Comparison of ENCODE assay signal across 22 cellular contexts in genomic region chr6:16252696-16253299, GRCh38. TPM values are rescaled to one million over a fixed set of nuclear protein-coding genes. Genes with fewer than 3 reads are reported as not detected.
DNase-seq lines count a peak whose midpoint lies in the region; ATAC-seq and TF ChIP-seq lines count a peak whose summit lies in the region.
"Had no signal": no experiment of that assay in that cellular context is flagged by ENCODE, and none has a peak within 500 bp of the region (broad histone marks: within the 10 kb centered on the region; RNA-seq: fewer than 3 reads in every experiment).

No MANE protein-coding gene starts in this region.

- POLR2A ChIA-PET in naive thymus-derived CD4-positive, alpha-beta T cell (lab: Charles Lee): no interaction called here
- POLR2A ChIA-PET in PC-3 (lab: Charles Lee; ENCODE audit: unreplicated experiment): no interaction called here

- intact Hi-C loops in naive thymus-derived CD4-positive, alpha-beta T cell (cut with micrococcal nuclease): no loop called here
- intact Hi-C loops in PC-3 (cut with micrococcal nuclease) (no loop called here), esophagus squamous epithelium (cut with DNase I) (no loop called here)

- H3K27me3 Mint-ChIP-seq in activated naive CD8-positive, alpha-beta T cell treated with anti-CD3 and anti-CD28 coated beads, Interleukin-2, amount 50 U/mL, for 24 hours: peaks cover 4% of the 10 kb centered on the region
- H3K27me3 Mint-ChIP-seq in naive thymus-derived CD4-positive, alpha-beta T cell: peaks cover 0 to 3% (median 0%) of the 10 kb centered on the region in 5 donors

- H3K36me3 ChIP-seq in naive thymus-derived CD4-positive, alpha-beta T cell (ENCODE audit: control insufficient read depth in 2 of 3, insufficient read depth in 3 of 3, low read length in 3 of 3): no peaks in the 10 kb centered on the region
- H3K36me3 ChIP-seq in PC-3 (ENCODE audit: low read depth, low read length) (no peaks in the 10 kb centered on the region), esophagus squamous epithelium (peaks cover 0 to under 1% (median under 1%) of the 10 kb centered on the region in 3 donors)
- H3K36me3 ChIP-seq: BE2C, MG63 had no signal

- H3K27ac Mint-ChIP-seq in activated naive CD8-positive, alpha-beta T cell treated with anti-CD3 and anti-CD28 coated beads, Interleukin-2, amount 50 U/mL, for 24 hours: no peak overlapping the region
- no peak overlapping the region for H3K27ac Mint-ChIP-seq in naive thymus-derived CD4-positive, alpha-beta T cell
- H3K27ac Mint-ChIP-seq in stimulated activated effector memory CD8-positive, alpha-beta T cell treated with anti-CD3 and anti-CD28 coated beads, Interleukin-12 subunit alpha, Interleukin-12 subunit beta, amount 100 ng/mL, for 72 hours: peak overlapping the region; percentile 1

- no peak overlapping the region for H3K4me3 ChIP-seq in naive thymus-derived CD4-positive, alpha-beta T cell (ENCODE audit: low read length)
- H3K4me3 ChIP-seq in PC-3 (ENCODE audit: low read length) (no peak overlapping the region), esophagus squamous epithelium (no peak overlapping the region)
- H3K4me3 ChIP-seq: GM23248, MG63, SK-N-MC had no signal

- no peaks in the 10 kb centered on the region for H3K79me2 ChIP-seq in PC-3 (ENCODE audit: low read length)

- H4K20me1 ChIP-seq in PC-3 (ENCODE audit: low read length): no peaks in the 10 kb centered on the region

- H3K9me3 Mint-ChIP-seq in activated naive CD8-positive, alpha-beta T cell treated with anti-CD3 and anti-CD28 coated beads, Interleukin-2, amount 50 U/mL, for 24 hours: no peaks in the 10 kb centered on the region
- peaks cover 0 to 2% (median 0%) of the 10 kb centered on the region in 11 donors for H3K9me3 Mint-ChIP-seq in naive thymus-derived CD4-positive, alpha-beta T cell
- H3K9me3 Mint-ChIP-seq in stimulated activated effector memory CD8-positive, alpha-beta T cell treated with anti-CD3 and anti-CD28 coated beads, Interleukin-12 subunit alpha, Interleukin-12 subunit beta, amount 100 ng/mL, for 72 hours: no peaks in the 10 kb centered on the region

- H3K4me3 Mint-ChIP-seq in activated naive CD8-positive, alpha-beta T cell treated with anti-CD3 and anti-CD28 coated beads, Interleukin-2, amount 50 U/mL, for 24 hours: no peak overlapping the region
- no peak overlapping the region for H3K4me3 Mint-ChIP-seq in naive thymus-derived CD4-positive, alpha-beta T cell
- no peak overlapping the region for H3K4me3 Mint-ChIP-seq in stimulated activated effector memory CD8-positive, alpha-beta T cell treated with anti-CD3 and anti-CD28 coated beads, Interleukin-12 subunit alpha, Interleukin-12 subunit beta, amount 100 ng/mL, for 72 hours

- no peak overlapping the region for H3K9ac ChIP-seq in PC-3 (ENCODE audit: low read length)
- H3K9ac ChIP-seq: GM23248 had no signal

- H3K27ac ChIP-seq in naive thymus-derived CD4-positive, alpha-beta T cell (ENCODE audit: low read depth, low read length): no peak overlapping the region
- H3K27ac ChIP-seq in PC-3 (ENCODE audit: low read length) (no peak overlapping the region), esophagus squamous epithelium (no peak overlapping the region)
- H3K27ac ChIP-seq: 22Rv1, GM23248, SK-N-MC had no signal

- no peaks in the 10 kb centered on the region for H3K9me2 ChIP-seq in PC-3 (replicated peaks; ENCODE audit: low read length)

- no peaks in the 10 kb centered on the region for H3K36me3 Mint-ChIP-seq in activated naive CD8-positive, alpha-beta T cell treated with anti-CD3 and anti-CD28 coated beads, Interleukin-2, amount 50 U/mL, for 24 hours (ENCODE audit: low read depth)
- peaks cover 0 to 10% (median 0%) of the 10 kb centered on the region in 5 donors for H3K36me3 Mint-ChIP-seq in naive thymus-derived CD4-positive, alpha-beta T cell
- H3K36me3 Mint-ChIP-seq in stimulated activated effector memory CD8-positive, alpha-beta T cell treated with anti-CD3 and anti-CD28 coated beads, Interleukin-12 subunit alpha, Interleukin-12 subunit beta, amount 100 ng/mL, for 72 hours: no peaks in the 10 kb centered on the region

- no peaks in the 10 kb centered on the region for H3K4me1 ChIP-seq in naive thymus-derived CD4-positive, alpha-beta T cell (ENCODE audit: control insufficient read depth in 2 of 2, insufficient read depth in 2 of 2, low read length in 2 of 2)
- H3K4me1 ChIP-seq in PC-3 (ENCODE audit: insufficient read depth, low read length) (no peaks in the 10 kb centered on the region), esophagus squamous epithelium (peaks cover 0 to 6% (median 0%) of the 10 kb centered on the region in 3 donors)

- CTCF ChIA-PET in naive thymus-derived CD4-positive, alpha-beta T cell (lab: Charles Lee): interaction anchor here (0.7 kb wide), 1 partner anchor 552 kb away, joined by 3 read pairs; no protein-coding TSS in a partner anchor
- CTCF ChIA-PET in PC-3 (lab: Charles Lee): no interaction called here

- H3K27me3 ChIP-seq in naive thymus-derived CD4-positive, alpha-beta T cell (ENCODE audit: control insufficient read depth in 2 of 2, insufficient read depth in 2 of 2, low read length in 2 of 2): no peaks in the 10 kb centered on the region
- H3K27me3 ChIP-seq in PC-3 (ENCODE audit: low read length) (no peaks in the 10 kb centered on the region), esophagus squamous epithelium (no peaks in the 10 kb centered on the region)
- H3K27me3 ChIP-seq: BE2C, MG63 had no signal

- DNase-seq in NK-92 treated with Interleukin-12 subunit alpha and Interleukin-12 subunit beta, amount 100 ng/mL, for 24 hours (lab: John Stamatoyannopoulos, UW): peak; percentile 22
- DNase-seq in NK-92 (lab: John Stamatoyannopoulos, UW; ENCODE audit: unreplicated experiment) (no peak), GM19240 (ENCODE audit: insufficient read length, low spot score) (no peak), PC-3 (no peak), esophagus squamous epithelium (lab: John Stamatoyannopoulos, UW) (no peak)
- no peak for DNase-seq in activated naive CD8-positive, alpha-beta T cell treated with anti-CD3 and anti-CD28 coated beads, Interleukin-2, amount 50 U/mL, for 24 hours
- DNase-seq in naive thymus-derived CD4-positive, alpha-beta T cell: no peak
- DNase-seq in stimulated activated effector memory CD8-positive, alpha-beta T cell treated with anti-CD3 and anti-CD28 coated beads, Interleukin-12 subunit alpha, Interleukin-12 subunit beta, amount 100 ng/mL, for 72 hours (ENCODE audit: low spot score in 2 of 2): no peak
- DNase-seq: BE2C, Calu3, DND-41, GM23248, H7, MG63, NCI-H2029, NCI-H446 treated with DMSO at 0.1 percent for 48 hours, NCI-H69, OCI-M1, SIG-M5 had no signal

- TF ChIP-seq POLR2A in esophagus squamous epithelium (IDR thresholded peaks at IDR 0.05): no peak

- TF ChIP-seq CTCF in PC-3 (conservative IDR thresholded peaks at IDR 0.05; ENCODE audit: low read depth, low read length): no peak
- no peak for TF ChIP-seq CTCF in esophagus squamous epithelium (IDR thresholded peaks at IDR 0.05)

- H2AFZ ChIP-seq in PC-3 (ENCODE audit: low read length): no peak overlapping the region
- H2AFZ ChIP-seq: GM23248 had no signal

- H3F3A ChIP-seq in PC-3 (ENCODE audit: low read length, unreplicated experiment): no peaks in the 10 kb centered on the region

- no peak overlapping the region for H3K4me2 ChIP-seq in PC-3 (ENCODE audit: low read length)

- H3K4me1 Mint-ChIP-seq in activated naive CD8-positive, alpha-beta T cell treated with anti-CD3 and anti-CD28 coated beads, Interleukin-2, amount 50 U/mL, for 24 hours: peaks cover 6% of the 10 kb centered on the region
- H3K4me1 Mint-ChIP-seq in naive thymus-derived CD4-positive, alpha-beta T cell: peaks cover 0 to 7% (median 0%) of the 10 kb centered on the region in 7 donors
- peaks cover 13% of the 10 kb centered on the region for H3K4me1 Mint-ChIP-seq in stimulated activated effector memory CD8-positive, alpha-beta T cell treated with anti-CD3 and anti-CD28 coated beads, Interleukin-12 subunit alpha, Interleukin-12 subunit beta, amount 100 ng/mL, for 72 hours

- 66 to 84% methylated on average over 2 of the region's 2 CpGs for WGBS in esophagus squamous epithelium, 2 donors

- no TSS peak for BruUV-seq in PC-3 (replicated peaks; lab: Mats Ljungman, UMichigan)

- no peaks in the 10 kb centered on the region for H3K9me3 ChIP-seq in naive thymus-derived CD4-positive, alpha-beta T cell (ENCODE audit: control insufficient read depth in 2 of 3, low read length in 3 of 3)
- H3K9me3 ChIP-seq in PC-3 (ENCODE audit: low read length) (no peaks in the 10 kb centered on the region), esophagus squamous epithelium (no peaks in the 10 kb centered on the region)
- H3K9me3 ChIP-seq: BE2C, MG63 had no signal

- ATAC-seq in activated naive CD8-positive, alpha-beta T cell treated with anti-CD3 and anti-CD28 coated beads, Interleukin-2, amount 50 U/mL, for 24 hours: peak; percentile 71
- ATAC-seq in naive thymus-derived CD4-positive, alpha-beta T cell: peak; percentile 82
- peak; percentile 92 for ATAC-seq in stimulated activated effector memory CD8-positive, alpha-beta T cell treated with anti-CD3 and anti-CD28 coated beads, Interleukin-12 subunit alpha, Interleukin-12 subunit beta, amount 100 ng/mL, for 72 hours
- ATAC-seq in PC-3: no peak
- ATAC-seq: HepG2 had no signal

RNA-seq across cellular contexts. Expression of gene GMPR, which starts 14.4 kb away (rescaled TPM):
- 1 to 10 TPM in 2 of 5 experiments, under 1 TPM in 1, not detected in 2; 0.93 to 2.1 (median 1.5) TPM for total RNA-seq in naive thymus-derived CD4-positive, alpha-beta T cell
- polyA plus RNA-seq in naive thymus-derived CD4-positive, alpha-beta T cell: under 1 TPM; 0.60 to 0.91 TPM
- 5.0 and 5.8 TPM in 2 replicates for total RNA-seq in PC-3 (2014; rRNA removed)
- 1 to 10 TPM in 2 of 4 donors, under 1 TPM in 2; 0.53 to 6.3 (median 1.6) TPM for total RNA-seq in esophagus squamous epithelium
- total RNA-seq: HepG2 had no signal
- polyA plus RNA-seq: HepG2 had no signal
